In the genomic region with DNA sequence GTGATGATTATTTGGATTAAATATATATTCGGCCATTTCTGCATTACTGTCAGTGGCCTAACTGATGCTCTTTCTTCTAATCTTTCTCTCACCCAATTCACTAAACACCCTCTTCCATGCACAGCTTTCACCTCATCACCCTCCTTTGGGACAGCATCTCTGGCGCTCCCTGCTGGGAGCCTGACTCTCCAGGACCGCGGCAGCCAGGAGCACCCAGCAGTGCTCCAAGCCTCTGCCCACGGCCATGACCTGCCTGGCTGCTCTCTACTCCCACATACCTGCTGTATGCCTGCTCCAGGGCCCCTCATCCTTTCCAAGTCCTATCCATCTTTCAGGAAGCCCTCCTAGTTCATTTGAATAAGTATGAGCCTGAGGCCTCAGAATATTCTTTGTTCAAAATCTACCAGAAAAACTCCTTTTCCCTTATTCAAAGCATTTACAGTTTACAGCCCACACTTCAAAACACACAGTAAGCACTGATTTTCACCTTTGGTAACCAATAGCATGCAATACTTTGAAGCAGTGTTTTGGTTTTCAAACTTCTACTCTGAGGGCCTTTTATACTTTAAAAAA, we compare ENCODE assay signal across 9 cellular contexts. TPM values are rescaled to one million over a fixed set of nuclear protein-coding genes. Genes with fewer than 3 reads are reported as not detected.
DNase-seq lines count a peak whose midpoint lies in the region; ATAC-seq and TF ChIP-seq lines count a peak whose summit lies in the region.
"Had no signal": no experiment of that assay in that cellular context is flagged by ENCODE, and none has a peak within 500 bp of the region (broad histone marks: within the 10 kb centered on the region; RNA-seq: fewer than 3 reads in every experiment).

No MANE protein-coding gene starts in this region.

- WGBS in mesenchymal stem cell, result 75% methylated on average over 5 of the region's 5 CpGs

- POLR2A ChIA-PET in HEK293T (lab: Yijun Ruan, JAX), result no interaction called here

- DNase-seq in COLO668 (lab: John Stamatoyannopoulos, UW; ENCODE audit: unreplicated experiment) (peak; percentile 68), HEK293T (ENCODE audit: extremely low spot score) (peak; percentile 46), SW480 (ENCODE audit: low spot score) (peak; percentile 65), kidney epithelial cell (ENCODE audit: low read depth) (no peak), NCI-H1436 (lab: John Stamatoyannopoulos, UW) (no peak), mesenchymal stem cell (no peak)

- H3K4me3 ChIP-seq in kidney epithelial cell (ENCODE audit: low read depth, low read length) (no peak overlapping the region), mesenchymal stem cell (ENCODE audit: insufficient read depth in 1 of 2, low read depth in 1 of 2, low read length in 2 of 2) (no peak overlapping the region)

- H2BK15ac ChIP-seq in mesenchymal stem cell (ENCODE audit: low read depth, poor library complexity, severe bottlenecking), result no peak overlapping the region

- peaks cover 5% of the 10 kb centered on the region for H3K4me1 ChIP-seq in mesenchymal stem cell (ENCODE audit: control insufficient read depth, insufficient read depth, low read depth, low read length)

- no peak overlapping the region for H3K27ac ChIP-seq in mesenchymal stem cell (ENCODE audit: low read length, poor library complexity, severe bottlenecking)

- H3K27me3 ChIP-seq in kidney epithelial cell (ENCODE audit: control insufficient read depth, insufficient read depth, low read length), result peaks cover 9% of the 10 kb centered on the region
- peaks cover 4 to 11% of the 10 kb centered on the region in 2 experiments for H3K27me3 ChIP-seq in mesenchymal stem cell (ENCODE audit: control insufficient read depth in 1 of 2, insufficient read depth in 1 of 2, low read length in 2 of 2)

- no peaks in the 10 kb centered on the region for H3K9me3 ChIP-seq in mesenchymal stem cell (ENCODE audit: control insufficient read depth, low read length)

- H3K23ac ChIP-seq in mesenchymal stem cell (ENCODE audit: low read length in 2 of 2), result no peak overlapping the region

- no peak overlapping the region for H2BK120ac ChIP-seq in mesenchymal stem cell (ENCODE audit: low read depth, low read length)

- H3K4me2 ChIP-seq in mesenchymal stem cell (ENCODE audit: low read length, poor library complexity, severe bottlenecking), result no peak overlapping the region

- no peak overlapping the region for H3K4ac ChIP-seq in mesenchymal stem cell (ENCODE audit: low read depth in 1 of 2, low read length in 2 of 2)

- CTCF ChIA-PET in HEK293T (lab: Yijun Ruan, JAX), result interaction anchor here (0.5 to 0.6 kb wide), 2 partner anchors 64 to 164 kb away, joined by 3 read pairs; no protein-coding TSS in a partner anchor

- TF ChIP-seq CTCF in kidney epithelial cell (IDR thresholded peaks at IDR 0.05; ENCODE audit: insufficient read depth, low read length, poor library complexity, severe bottlenecking), result peak; percentile 83

- no peak overlapping the region for H4K91ac ChIP-seq in mesenchymal stem cell (ENCODE audit: low read length)

- no peak overlapping the region for H4K8ac ChIP-seq in mesenchymal stem cell (ENCODE audit: low read length)

- no peaks in the 10 kb centered on the region for H3K79me1 ChIP-seq in mesenchymal stem cell (replicated peaks; ENCODE audit: low read length, poor library complexity, severe bottlenecking)

- no peak for ATAC-seq in HG03457 (IDR thresholded peaks at IDR 0.05; ENCODE audit: unreplicated experiment)
- ATAC-seq in GM21423 (IDR thresholded peaks at IDR 0.05; ENCODE audit: unreplicated experiment), result no peak

- no peak overlapping the region for H2AFZ ChIP-seq in mesenchymal stem cell (ENCODE audit: low read depth, low read length)

- H2BK5ac ChIP-seq in mesenchymal stem cell (ENCODE audit: low read depth, low read length, poor library complexity, severe bottlenecking), result no peak overlapping the region

- H3K9ac ChIP-seq in mesenchymal stem cell (ENCODE audit: low read length), result no peak overlapping the region

- H3K36me3 ChIP-seq in kidney epithelial cell (ENCODE audit: control insufficient read depth, insufficient read depth, low read length), result no peaks in the 10 kb centered on the region
- no peaks in the 10 kb centered on the region for H3K36me3 ChIP-seq in mesenchymal stem cell (ENCODE audit: control insufficient read depth in 1 of 2, insufficient read depth in 2 of 2, low read depth in 1 of 2, low read length in 2 of 2)

- H2BK12ac ChIP-seq in mesenchymal stem cell (ENCODE audit: low read length in 2 of 2), result no peak overlapping the region

- H3K14ac ChIP-seq in mesenchymal stem cell (ENCODE audit: low read length in 2 of 2), result no peak overlapping the region

- H3K18ac ChIP-seq in mesenchymal stem cell (ENCODE audit: low read depth in 1 of 2, low read length in 2 of 2), result no peak overlapping the region

- H2AK5ac ChIP-seq in mesenchymal stem cell (ENCODE audit: low read length, severe bottlenecking), result no peak overlapping the region

TF ChIP-seq in HEK293T, 16 proteins besides CTCF, POLR2A, EP300 and RAD21:
- TF ChIP-seq BHLHE40 (IDR thresholded peaks at IDR 0.05; ENCODE audit: borderline replicate concordance) (no peak), SUZ12 (IDR thresholded peaks at IDR 0.05) (no peak), L3MBTL2 (conservative IDR thresholded peaks at IDR 0.05) (no peak), NFRKB (IDR thresholded peaks at IDR 0.05) (no peak), HDGF (IDR thresholded peaks at IDR 0.05; ENCODE audit: borderline replicate concordance) (no peak), FOXA1 (IDR thresholded peaks at IDR 0.05) (no peak), ARNT (IDR thresholded peaks at IDR 0.05) (no peak), FOXM1 (IDR thresholded peaks at IDR 0.05; ENCODE audit: borderline replicate concordance) (no peak), ELF4 (IDR thresholded peaks at IDR 0.05) (no peak), CTBP1 (IDR thresholded peaks at IDR 0.05; ENCODE audit: borderline replicate concordance) (no peak), FOXK2 (IDR thresholded peaks at IDR 0.05) (no peak), TARDBP (IDR thresholded peaks at IDR 0.05) (no peak), ZNF384 (IDR thresholded peaks at IDR 0.05) (no peak), LEF1 (IDR thresholded peaks at IDR 0.05; ENCODE audit: borderline replicate concordance) (no peak), SP1 (IDR thresholded peaks at IDR 0.05) (no peak)
- TF ChIP-seq, protein P1, sequence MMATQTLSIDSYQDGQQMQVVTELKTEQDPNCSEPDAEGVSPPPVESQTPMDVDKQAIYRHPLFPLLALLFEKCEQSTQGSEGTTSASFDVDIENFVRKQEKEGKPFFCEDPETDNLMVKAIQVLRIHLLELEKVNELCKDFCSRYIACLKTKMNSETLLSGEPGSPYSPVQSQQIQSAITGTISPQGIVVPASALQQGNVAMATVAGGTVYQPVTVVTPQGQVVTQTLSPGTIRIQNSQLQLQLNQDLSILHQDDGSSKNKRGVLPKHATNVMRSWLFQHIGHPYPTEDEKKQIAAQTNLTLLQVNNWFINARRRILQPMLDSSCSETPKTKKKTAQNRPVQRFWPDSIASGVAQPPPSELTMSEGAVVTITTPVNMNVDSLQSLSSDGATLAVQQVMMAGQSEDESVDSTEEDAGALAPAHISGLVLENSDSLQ (IDR thresholded peaks at IDR 0.05), result no peak

RNA-seq across cellular contexts. Expression of a gene that starts 15.2 kb away (rescaled TPM):
- total RNA-seq in kidney epithelial cell, result 0.17 and 0.41 TPM in 2 replicates
- not detected for polyA plus RNA-seq in mesenchymal stem cell (2013, experiment 1 of 2)
- polyA plus RNA-seq in mesenchymal stem cell (2013, experiment 2 of 2), result 0.01 TPM
- total RNA-seq: glomerular endothelial cell had no signal

RNA-seq across cellular contexts. Expression of a gene that starts 51.2 kb away (rescaled TPM):
- under 0.01 TPM in 1 of 2 replicates, not detected in the other for total RNA-seq in kidney epithelial cell
- polyA plus RNA-seq in mesenchymal stem cell (2013, experiment 1 of 2), result not detected
- not detected for polyA plus RNA-seq in mesenchymal stem cell (2013, experiment 2 of 2)
- total RNA-seq: glomerular endothelial cell had no signal

Comparison
In these comparisons a context has a peak if more than half of its experiments do, and no peak if none do; other contexts are left out.
1. DNase-seq: peak in COLO668 (single experiment), HEK293T (single experiment) and SW480 (single experiment); none in kidney epithelial cell (single experiment), NCI-H1436 (single experiment) and mesenchymal stem cell (single experiment).